In genomic region chr2:98108110-98108509, GRCh38 we compare ENCODE assay signal across 16 cellular contexts.
"Had no signal": no experiment of that assay in that cellular context is flagged by ENCODE, and none has a peak within 500 bp of the region (broad histone marks: within the 10 kb centered on the region; RNA-seq: fewer than 3 reads in every experiment).

No MANE protein-coding gene starts in this region.

- H3K36me3 ChIP-seq: MG63 had no signal

- DNase-seq: KBM-7, MG63, NCI-H1092 treated with DMSO at 0.1 percent for 48 hours, NCI-H1436, NCI-H187, NCI-H2029, NCI-H2081 treated with DMSO at 0.1 percent for 48 hours, NCI-H2171, NCI-H226, NCI-H446, NCI-H510A, NCI-H524 treated with DMSO at 0.1 percent for 48 hours, NCI-H69, NCI-H774, SHP77 had no signal

- H3K4me3 ChIP-seq: MG63 had no signal

- H3K27me3 ChIP-seq: MG63 had no signal

- H3K27ac ChIP-seq: RWPE1 had no signal
